In genomic region chr2:84817239-84817655, GRCh38 we compare ENCODE assay signal across 10 cellular contexts.
DNase-seq lines count a peak whose midpoint lies in the region; ATAC-seq, FAIRE-seq and TF ChIP-seq lines count a peak whose summit lies in the region.
"Had no signal": no experiment of that assay in that cellular context is flagged by ENCODE, and none has a peak within 500 bp of the region (broad histone marks: within the 10 kb centered on the region; RNA-seq: fewer than 3 reads in every experiment).

No MANE protein-coding gene starts in this region.

- H3K4me3 Mint-ChIP-seq in HFFc6: no peak overlapping the region

- H3K4me3 ChIP-seq in OCI-LY7 (ENCODE audit: low read depth, low read length, poor library complexity, severe bottlenecking) (peak overlapping the region; percentile 25), PC-3 (ENCODE audit: low read length) (no peak overlapping the region)
- H3K4me3 ChIP-seq: dorsolateral prefrontal cortex had no signal

- peaks cover 2% of the 10 kb centered on the region; the same call in 1 of the 2 replicates for H3K27me3 Mint-ChIP-seq in HFFc6 (ENCODE audit: insufficient read depth)

- peaks cover 34% of the 10 kb centered on the region; the same call in 1 of the 2 replicates for H3K27me3 ChIP-seq in PC-3 (ENCODE audit: low read length)
- H3K27me3 ChIP-seq: dorsolateral prefrontal cortex had no signal

- POLR2A ChIA-PET in OCI-LY7 (lab: Charles Lee): interaction anchor here (0.6 to 1.4 kb wide), 8 partner anchors 15 to 358 kb away, joined by 3 to 5 read pairs (median 4); partner anchors contain the start of gene SUCLG1
- POLR2A ChIA-PET in PC-3 (lab: Charles Lee; ENCODE audit: unreplicated experiment): no interaction called here

- H3K27ac Mint-ChIP-seq in HFFc6: no peak overlapping the region

- peak overlapping the region; percentile 85 for H3K27ac ChIP-seq in OCI-LY7 (ENCODE audit: low read depth, low read length, poor library complexity, severe bottlenecking)
- no peak overlapping the region for H3K27ac ChIP-seq in PC-3 (ENCODE audit: low read length)
- H3K27ac ChIP-seq: dorsolateral prefrontal cortex had no signal

- no peaks in the 10 kb centered on the region for H3K9me3 ChIP-seq in OCI-LY7 (ENCODE audit: low read length)
- H3K9me3 ChIP-seq in PC-3 (ENCODE audit: low read length): no peaks in the 10 kb centered on the region

- no peaks in the 10 kb centered on the region for H3K36me3 Mint-ChIP-seq in HFFc6 (ENCODE audit: low read depth)

- H3K9me2 ChIP-seq in OCI-LY7 (ENCODE audit: insufficient read depth, low read length) (no peaks in the 10 kb centered on the region), PC-3 (replicated peaks; ENCODE audit: low read length) (no peaks in the 10 kb centered on the region)

- no peak for DNase-seq in GM12892 (ENCODE audit: insufficient read length)
- DNase-seq in GM19239 (ENCODE audit: insufficient read length, low spot score): peak; percentile 42
- peak; percentile 83 for DNase-seq in OCI-LY7 (ENCODE audit: low spot score)
- no peak for DNase-seq in GF-D8 (lab: John Stamatoyannopoulos, UW)
- DNase-seq in HFFc6: no peak
- no peak for DNase-seq in RCC 7860 (ENCODE audit: low spot score)
- DNase-seq in PC-3: no peak
- DNase-seq: dorsolateral prefrontal cortex, NCI-H774 had no signal

- BruUV-seq in OCI-LY7 (replicated peaks; lab: Mats Ljungman, UMichigan): no TSS peak
- BruUV-seq in PC-3 (replicated peaks; lab: Mats Ljungman, UMichigan): no TSS peak

- H3F3A ChIP-seq in PC-3 (ENCODE audit: low read length, unreplicated experiment): no peaks in the 10 kb centered on the region

- TF ChIP-seq POLR2A in GM12892 (IDR thresholded peaks at IDR 0.05; ENCODE audit: low read depth, low read length): no peak

- intact Hi-C loops in OCI-LY7 (cut with micrococcal nuclease; ENCODE audit: unreplicated experiment): loop anchor here (2.0 to 5.0 kb wide), 2 partner anchors 72 to 195 kb away; no protein-coding TSS in a partner anchor
- intact Hi-C loops in PC-3 (cut with micrococcal nuclease): no loop called here

- peaks cover 27% of the 10 kb centered on the region for H3K4me1 Mint-ChIP-seq in HFFc6 (ENCODE audit: low read depth)

- H2AFZ ChIP-seq in OCI-LY7 (ENCODE audit: low read length) (peak overlapping the region; percentile 35; the same call in 1 of the 2 replicates), PC-3 (ENCODE audit: low read length) (no peak overlapping the region)

- H3K4me1 ChIP-seq in OCI-LY7 (ENCODE audit: insufficient read depth, low read length, poor library complexity, severe bottlenecking) (peaks cover 65% of the 10 kb centered on the region), PC-3 (ENCODE audit: insufficient read depth, low read length) (no peaks in the 10 kb centered on the region)

- H3K4me2 ChIP-seq in OCI-LY7 (ENCODE audit: low read length) (peak overlapping the region; percentile 67), PC-3 (ENCODE audit: low read length) (no peak overlapping the region)

- H3K9ac ChIP-seq in PC-3 (ENCODE audit: low read length): no peak overlapping the region

- no peaks in the 10 kb centered on the region for H3K9me3 Mint-ChIP-seq in HFFc6

- CTCF ChIA-PET in OCI-LY7 (lab: Charles Lee; ENCODE audit: unreplicated experiment): no interaction called here
- CTCF ChIA-PET in PC-3 (lab: Charles Lee): no interaction called here

- FAIRE-seq in GM12892 (lab: Jason Lieb, UNC) (peak; percentile 90), GM19239 (lab: Jason Lieb, UNC) (no peak), RCC 7860 (lab: Jason Lieb, UNC) (no peak)

- no peaks in the 10 kb centered on the region for H4K20me1 ChIP-seq in OCI-LY7 (ENCODE audit: insufficient read depth, low read length)
- no peaks in the 10 kb centered on the region for H4K20me1 ChIP-seq in PC-3 (ENCODE audit: low read length)

- H3K79me2 ChIP-seq in OCI-LY7 (ENCODE audit: insufficient read depth, low read depth, low read length): no peaks in the 10 kb centered on the region
- no peaks in the 10 kb centered on the region for H3K79me2 ChIP-seq in PC-3 (ENCODE audit: low read length)

- TF ChIP-seq CTCF in OCI-LY7 (conservative IDR thresholded peaks at IDR 0.05; ENCODE audit: low read length) (no peak), HFFc6 (IDR thresholded peaks at IDR 0.05) (no peak), PC-3 (conservative IDR thresholded peaks at IDR 0.05; ENCODE audit: low read depth, low read length) (no peak)

- ATAC-seq in HG02884 (IDR thresholded peaks at IDR 0.05; ENCODE audit: unreplicated experiment) (peak; percentile 94), PC-3 (no peak)

- no peaks in the 10 kb centered on the region for H3K36me3 ChIP-seq in OCI-LY7 (ENCODE audit: insufficient read depth, low read length)
- H3K36me3 ChIP-seq in PC-3 (ENCODE audit: low read depth, low read length): no peaks in the 10 kb centered on the region

Comparison
In these comparisons a context has a peak if more than half of its experiments do, and no peak if none do; other contexts are left out.
1. DNase-seq: peak in GM19239 (single experiment) and OCI-LY7 (single experiment); none in GM12892 (single experiment), GF-D8 (single experiment), HFFc6 (single experiment), RCC 7860 (single experiment) and PC-3 (single experiment).